In genomic region chr11:100778386-100778785, GRCh38 we compare ENCODE assay signal across 18 cellular contexts.
"Had no signal": no experiment of that assay in that cellular context is flagged by ENCODE, and none has a peak within 500 bp of the region (broad histone marks: within the 10 kb centered on the region; RNA-seq: fewer than 3 reads in every experiment).

No MANE protein-coding gene starts in this region.

- H3K4me3 Mint-ChIP-seq: activated CD4-positive, alpha-beta memory T cell treated with anti-CD3 and anti-CD28 coated beads for 36 hours; activated T-cell treated with anti-CD3 and anti-CD28 coated beads, Interleukin-2, amount 50 U/mL, for 4 hours; brain; nephron progenitor cell had no signal

- H3K4me3 ChIP-seq: esophagus muscularis mucosa, lung, psoas muscle, sigmoid colon had no signal

- H3K27ac ChIP-seq: esophagus muscularis mucosa, psoas muscle, sigmoid colon had no signal

- H3K27me3 Mint-ChIP-seq: activated CD4-positive, alpha-beta memory T cell treated with anti-CD3 and anti-CD28 coated beads for 36 hours had no signal

- H3K4me1 ChIP-seq: psoas muscle, sigmoid colon had no signal

- H3K9me3 ChIP-seq: esophagus muscularis mucosa, psoas muscle, sigmoid colon had no signal

- H3K27ac Mint-ChIP-seq: activated CD4-positive, alpha-beta memory T cell treated with anti-CD3 and anti-CD28 coated beads for 36 hours; activated naive CD4-positive, alpha-beta T cell treated with anti-CD3 and anti-CD28 coated beads, Interleukin-2, amount 50 U/mL, for 72 hours; brain; nephron progenitor cell had no signal

- DNase-seq: activated CD4-positive, alpha-beta memory T cell treated with anti-CD3 and anti-CD28 coated beads for 36 hours; activated CD4-positive, alpha-beta T cell treated with anti-CD3 and anti-CD28 coated beads for 1 hour; activated effector memory CD4-positive, alpha-beta T cell treated with anti-CD3 and anti-CD28 coated beads, Interleukin-2, amount 50 U/mL, for 16 hours; activated T-cell treated with anti-CD3 and anti-CD28 coated beads, Interleukin-2, amount 50 U/mL, for 4 hours; amniotic stem cell; cerebellar nuclear complex; glutamatergic neuron; nephron progenitor cell; psoas muscle; sigmoid colon; stimulated activated CD4-positive, alpha-beta T cell treated with anti-CD3 and anti-CD28 coated beads, Interleukin-4, amount 100 ng/mL, for 1 hour; stimulated activated CD8-positive, alpha-beta memory T cell treated with anti-CD3 and anti-CD28 coated beads, Interleukin-4, amount 100 ng/mL, for 48 hours; stimulated activated naive CD8-positive, alpha-beta T cell treated with anti-CD3 and anti-CD28 coated beads, Interleukin-15, Interleukin-2, amounts not matched to agents 100 U/mL and 50 U/mL, for 24 hours; T-helper 9 cell had no signal

- H3K4me1 Mint-ChIP-seq: brain had no signal

- ATAC-seq: activated naive CD4-positive, alpha-beta T cell treated with anti-CD3 and anti-CD28 coated beads, Interleukin-2, amount 50 U/mL, for 72 hours; activated T-cell treated with anti-CD3 and anti-CD28 coated beads, Interleukin-2, amount 50 U/mL, for 4 hours; psoas muscle; stimulated activated naive CD8-positive, alpha-beta T cell treated with anti-CD3 and anti-CD28 coated beads, Interleukin-15, Interleukin-2, amounts not matched to agents 100 U/mL and 50 U/mL, for 24 hours had no signal

- H3K9me3 Mint-ChIP-seq: activated CD4-positive, alpha-beta memory T cell treated with anti-CD3 and anti-CD28 coated beads for 36 hours; brain; nephron progenitor cell had no signal

- H3K27me3 ChIP-seq: esophagus muscularis mucosa, sigmoid colon had no signal

- H3K36me3 Mint-ChIP-seq: activated CD4-positive, alpha-beta memory T cell treated with anti-CD3 and anti-CD28 coated beads for 36 hours; activated naive CD4-positive, alpha-beta T cell treated with anti-CD3 and anti-CD28 coated beads, Interleukin-2, amount 50 U/mL, for 72 hours; brain had no signal

- H3K36me3 ChIP-seq: esophagus muscularis mucosa, sigmoid colon had no signal
